In genomic region chr2:215363039-215363438, GRCh38 we compare ENCODE assay signal across 21 cellular contexts.
"Had no signal": no experiment of that assay in that cellular context is flagged by ENCODE, and none has a peak within 500 bp of the region (broad histone marks: within the 10 kb centered on the region; RNA-seq: fewer than 3 reads in every experiment).

No MANE protein-coding gene starts in this region.

- H3K27me3 ChIP-seq: suprapubic skin, transverse colon, uterus had no signal

- H3K27ac ChIP-seq: lower lobe of right lung, suprapubic skin, transverse colon, uterus had no signal

- H3K36me3 ChIP-seq: uterus had no signal

- H3K4me1 Mint-ChIP-seq: activated CD4-positive, alpha-beta T cell treated with anti-CD3 and anti-CD28 coated beads for 36 hours; central memory CD8-positive, alpha-beta T cell; nephron; T-cell had no signal

- ATAC-seq: activated CD4-positive, alpha-beta T cell treated with anti-CD3 and anti-CD28 coated beads for 36 hours; lower lobe of right lung; T-cell; WTC11 had no signal

- H3K4me1 ChIP-seq: lower lobe of right lung, suprapubic skin, transverse colon, uterus had no signal

- DNase-seq: activated CD4-positive, alpha-beta T cell treated with anti-CD3 and anti-CD28 coated beads for 36 hours; activated CD4-positive, alpha-beta T cell treated with anti-CD3 and anti-CD28 coated beads, Interleukin-2, amount 50 U/mL, for 48 hours; amniotic stem cell; erythroblast; islet precursor cell; lower lobe of right lung; posterior cingulate gyrus; retina; stimulated activated CD4-positive, alpha-beta T cell treated with anti-CD3 and anti-CD28 coated beads, Interleukin-2, amount 100 ng/mL, for 24 hours; T-cell; transverse colon; uterus had no signal

- H3K27ac Mint-ChIP-seq: activated CD4-positive, alpha-beta T cell treated with anti-CD3 and anti-CD28 coated beads for 36 hours; activated naive CD8-positive, alpha-beta T cell; brain; mesothelial cell of epicardium; nephron; stimulated activated naive CD8-positive, alpha-beta T cell treated with anti-CD3 and anti-CD28 coated beads, Interleukin-15, Interleukin-2, amounts not matched to agents 100 ng/mL and 50 ng/mL, for 24 hours; T-cell; WTC11 had no signal

- H3K4me3 ChIP-seq: coronary artery, lower lobe of right lung, suprapubic skin, transverse colon, uterus had no signal

- H3K4me3 Mint-ChIP-seq: activated CD4-positive, alpha-beta T cell treated with anti-CD3 and anti-CD28 coated beads for 36 hours; activated naive CD8-positive, alpha-beta T cell; brain; central memory CD8-positive, alpha-beta T cell; mesothelial cell of epicardium; nephron; stimulated activated naive CD8-positive, alpha-beta T cell treated with anti-CD3 and anti-CD28 coated beads, Interleukin-15, Interleukin-2, amounts not matched to agents 100 ng/mL and 50 ng/mL, for 24 hours; T-cell; WTC11 had no signal

- H3K27me3 Mint-ChIP-seq: activated CD4-positive, alpha-beta T cell treated with anti-CD3 and anti-CD28 coated beads for 36 hours; activated naive CD8-positive, alpha-beta T cell; brain; central memory CD8-positive, alpha-beta T cell; stimulated activated naive CD8-positive, alpha-beta T cell treated with anti-CD3 and anti-CD28 coated beads, Interleukin-15, Interleukin-2, amounts not matched to agents 100 ng/mL and 50 ng/mL, for 24 hours; T-cell had no signal

- H3K9me3 ChIP-seq: lower lobe of right lung, suprapubic skin, transverse colon, uterus had no signal

- H3K9me3 Mint-ChIP-seq: brain; central memory CD8-positive, alpha-beta T cell; mesothelial cell of epicardium; nephron; stimulated activated naive CD8-positive, alpha-beta T cell treated with anti-CD3 and anti-CD28 coated beads, Interleukin-15, Interleukin-2, amounts not matched to agents 100 ng/mL and 50 ng/mL, for 24 hours; T-cell; WTC11 had no signal
